In genomic region chr9:28946648-28947047, GRCh38 we compare ENCODE assay signal across 8 cellular contexts.
"Had no signal": no experiment of that assay in that cellular context is flagged by ENCODE, and none has a peak within 500 bp of the region (broad histone marks: within the 10 kb centered on the region; RNA-seq: fewer than 3 reads in every experiment).

No MANE protein-coding gene starts in this region.

- H3K9ac ChIP-seq: GM23248 had no signal

- FAIRE-seq: H54, HepG2 had no signal

- H3K4me1 Mint-ChIP-seq: IgD-negative memory B cell had no signal

- H3K27me3 Mint-ChIP-seq: IgD-negative memory B cell had no signal

- ATAC-seq: HepG2 had no signal

- H3K4me3 Mint-ChIP-seq: H9, IgD-negative memory B cell had no signal

- H3K4me3 ChIP-seq: GM23248 had no signal

- H2AFZ ChIP-seq: GM23248 had no signal

- H3K36me3 Mint-ChIP-seq: IgD-negative memory B cell had no signal

- H3K27ac ChIP-seq: GM23248, HL-60 had no signal

- DNase-seq: GM23248, GOT3, H9, HCEC 1CT had no signal

- H3K27ac Mint-ChIP-seq: H9, IgD-negative memory B cell had no signal
